14 cellular contexts compared by ENCODE assay signal in genomic region chr17:61286449-61286848, GRCh38.
A peak's percentile ranks its signal among the peaks of the same experiment; 100 is the strongest.
DNase-seq lines count a peak whose midpoint lies in the region; ATAC-seq and TF ChIP-seq lines count a peak whose summit lies in the region.
"Had no signal": no experiment of that assay in that cellular context is flagged by ENCODE, and none has a peak within 500 bp of the region (broad histone marks: within the 10 kb centered on the region; RNA-seq: fewer than 3 reads in every experiment).

No MANE protein-coding gene starts in this region.

- intact Hi-C loops in sigmoid colon (cut with DNase I), result no loop called here

- H3K4me3 Mint-ChIP-seq in GM23338 (no peak overlapping the region), immature natural killer cell (peak overlapping the region; percentile 41 to 70 (median 61))

- 78 to 86% methylated on average over 9 of the region's 9 CpGs for WGBS in sigmoid colon, 2 donors

- H3K4me2 ChIP-seq in GM23338 (peak overlapping the region; percentile 64), osteoblast (ENCODE audit: insufficient read depth, low read length) (peak overlapping the region; percentile 70)

- H3K27me3 Mint-ChIP-seq in GM23338 (ENCODE audit: insufficient read depth, low read depth, poor library complexity), result peaks cover 1% of the 10 kb centered on the region
- peaks cover 0 to 2% (median 2%) of the 10 kb centered on the region in 3 donors for H3K27me3 Mint-ChIP-seq in immature natural killer cell (ENCODE audit: low read depth in 3 of 3)

- H3K27ac ChIP-seq in GM23338 (ENCODE audit: low read depth) (peak overlapping the region; percentile 85; the same call in 1 of the 2 replicates), SJSA1 (peak overlapping the region; percentile 77), osteoblast (ENCODE audit: low read depth, low read length) (peak overlapping the region; percentile 96), foreskin keratinocyte (no peak overlapping the region), sigmoid colon (no peak overlapping the region)
- H3K27ac ChIP-seq: C4-2B had no signal

- H3K9me3 ChIP-seq in SJSA1 (replicated peaks) (peaks cover 2% of the 10 kb centered on the region; the same call in 1 of the 2 replicates), osteoblast (ENCODE audit: low read depth, low read length) (no peaks in the 10 kb centered on the region), sigmoid colon (no peaks in the 10 kb centered on the region)

- peaks cover 29% of the 10 kb centered on the region for H3K4me1 ChIP-seq in GM23338 (ENCODE audit: insufficient read depth)
- peaks cover 35% of the 10 kb centered on the region for H3K4me1 ChIP-seq in SJSA1 (replicated peaks)
- peaks cover 32% of the 10 kb centered on the region for H3K4me1 ChIP-seq in osteoblast (ENCODE audit: insufficient read depth, low read length)
- H3K4me1 ChIP-seq in foreskin keratinocyte, result no peaks in the 10 kb centered on the region
- peaks cover 0 to 7% (median 5%) of the 10 kb centered on the region in 4 donors for H3K4me1 ChIP-seq in sigmoid colon

- peaks cover 29% of the 10 kb centered on the region for H3K4me1 Mint-ChIP-seq in GM23338
- peaks cover 46 to 49% of the 10 kb centered on the region in 2 donors for H3K4me1 Mint-ChIP-seq in immature natural killer cell

- H3K27ac Mint-ChIP-seq in GM23338 (no peak overlapping the region; the same call in 1 of the 2 replicates), immature natural killer cell (peak overlapping the region; percentile 72 to 88 (median 80))

- H3F3A ChIP-seq in GM23338 (replicated peaks; ENCODE audit: low read depth), result peaks cover 6% of the 10 kb centered on the region; the same call in 1 of the 2 replicates

- H3K4me3 ChIP-seq in GM23338 (peak overlapping the region; percentile 34; the same call in 1 of the 2 replicates), SJSA1 (no peak overlapping the region), osteoblast (ENCODE audit: insufficient read depth, low read length) (peak overlapping the region; percentile 43), sigmoid colon (no peak overlapping the region)

- ATAC-seq in GM23338 (peak; percentile 11; the same call in 1 of the 3 replicates), foreskin keratinocyte (no peak)
- ATAC-seq: PC-3 had no signal

- H3K36me3 Mint-ChIP-seq in GM23338 (ENCODE audit: low read depth) (peaks cover 6% of the 10 kb centered on the region; the same call in 2 of the 3 replicates), immature natural killer cell (no peaks in the 10 kb centered on the region)

- H3K79me2 ChIP-seq in GM23338 (replicated peaks; ENCODE audit: insufficient read depth), result no peaks in the 10 kb centered on the region
- H3K79me2 ChIP-seq in osteoblast (ENCODE audit: insufficient read depth, low read length), result no peaks in the 10 kb centered on the region

- TF ChIP-seq POLR2A in sigmoid colon (IDR thresholded peaks at IDR 0.05), result no peak

- H3K27me3 ChIP-seq in GM23338 (ENCODE audit: insufficient read depth), result no peaks in the 10 kb centered on the region
- H3K27me3 ChIP-seq in SJSA1 (replicated peaks), result no peaks in the 10 kb centered on the region
- no peaks in the 10 kb centered on the region for H3K27me3 ChIP-seq in osteoblast (ENCODE audit: insufficient read depth, low read length)
- no peaks in the 10 kb centered on the region for H3K27me3 ChIP-seq in foreskin keratinocyte
- peaks cover 0 to 38% (median 5%) of the 10 kb centered on the region in 3 donors for H3K27me3 ChIP-seq in sigmoid colon

- peaks cover 8% of the 10 kb centered on the region; the same call in 1 of the 2 replicates for H3K9me2 ChIP-seq in GM23338 (ENCODE audit: insufficient read depth)

- H2AFZ ChIP-seq in GM23338 (peak overlapping the region; percentile 77), osteoblast (ENCODE audit: low read length) (peak overlapping the region; percentile 64)

- no peak for TF ChIP-seq EP300 in sigmoid colon (IDR thresholded peaks at IDR 0.05)

- H4K20me1 ChIP-seq in GM23338 (replicated peaks; ENCODE audit: insufficient read depth), result no peaks in the 10 kb centered on the region
- H4K20me1 ChIP-seq in osteoblast (ENCODE audit: insufficient read depth, low read length), result no peaks in the 10 kb centered on the region

- peaks cover 9% of the 10 kb centered on the region; the same call in 2 of the 3 replicates for H3K9me3 Mint-ChIP-seq in GM23338
- H3K9me3 Mint-ChIP-seq in immature natural killer cell, result no peaks in the 10 kb centered on the region

- TF ChIP-seq CTCF in GM23338 (conservative IDR thresholded peaks at IDR 0.05; ENCODE audit: low read depth in 2 of 2), result no peak
- no peak for TF ChIP-seq CTCF in osteoblast (IDR thresholded peaks at IDR 0.05; ENCODE audit: extremely low read depth, low read depth, low read length)
- TF ChIP-seq CTCF in foreskin keratinocyte (conservative IDR thresholded peaks at IDR 0.05), result no peak
- TF ChIP-seq CTCF in sigmoid colon (IDR thresholded peaks at IDR 0.05), result no peak

- no peaks in the 10 kb centered on the region for H3K36me3 ChIP-seq in GM23338 (ENCODE audit: insufficient read depth)
- H3K36me3 ChIP-seq in SJSA1, result no peaks in the 10 kb centered on the region
- H3K36me3 ChIP-seq in osteoblast (ENCODE audit: insufficient read depth, low read length), result no peaks in the 10 kb centered on the region
- H3K36me3 ChIP-seq in sigmoid colon, result no peaks in the 10 kb centered on the region

- DNase-seq in GM23338 (ENCODE audit: low spot score), result no peak
- no peak for DNase-seq in SJSA1 (ENCODE audit: low read depth in 1 of 2, low spot score in 2 of 2)
- DNase-seq in immature natural killer cell, result peak; percentile 20 to 29 (median 24)
- no peak for DNase-seq in osteoblast (ENCODE audit: insufficient read length, low spot score, missing footprints)
- DNase-seq in NCI-H526 treated with DMSO at 0.1 percent for 48 hours (lab: John Stamatoyannopoulos, UW), result no peak
- DNase-seq in foreskin keratinocyte, result no peak
- no peak for DNase-seq in stimulated activated CD4-positive, alpha-beta T cell treated with anti-CD3 and anti-CD28 coated beads, Interleukin-12 subunit alpha, Interleukin-12 subunit beta, amount 100 ng/mL, for 4 hours
- no peak for DNase-seq in sigmoid colon
- DNase-seq: NCI-H146; NCI-H2227 treated with DMSO at 0.1 percent for 48 hours; NCI-H524 treated with DMSO at 0.1 percent for 48 hours; NK-92 treated with Interleukin-12 subunit alpha and Interleukin-12 subunit beta, amount 100 ng/mL, for 24 hours had no signal

TF ChIP-seq in GM23338, 12 proteins besides CTCF, POLR2A, EP300 and RAD21 (continues in another document):
- no peak for TF ChIP-seq STAT1 (IDR thresholded peaks at IDR 0.05; ENCODE audit: unreplicated experiment)
- TF ChIP-seq REST (IDR thresholded peaks at IDR 0.05; ENCODE audit: unreplicated experiment), result no peak
- no peak for TF ChIP-seq JUNB (IDR thresholded peaks at IDR 0.05; ENCODE audit: unreplicated experiment)

Comparison
In these comparisons a context has a peak if more than half of its experiments do, and no peak if none do; other contexts are left out.
1. DNase-seq: peak in immature natural killer cell (3 of 3); none in GM23338 (single experiment), SJSA1 (0 of 2), osteoblast (single experiment), NCI-H526 treated with DMSO at 0.1 percent for 48 hours (single experiment), foreskin keratinocyte (0 of 2), stimulated activated CD4-positive, alpha-beta T cell treated with anti-CD3 and anti-CD28 coated beads, Interleukin-12 subunit alpha, Interleukin-12 subunit beta, amount 100 ng/mL, for 4 hours (single experiment) and sigmoid colon (single experiment).
2. H3K27ac ChIP-seq: peak in GM23338 (single experiment), SJSA1 (single experiment) and osteoblast (single experiment); none in foreskin keratinocyte (single experiment) and sigmoid colon (0 of 4).
3. H3K4me3 ChIP-seq: peak in GM23338 (single experiment) and osteoblast (single experiment); none in SJSA1 (single experiment) and sigmoid colon (0 of 4).